In the genomic region with DNA sequence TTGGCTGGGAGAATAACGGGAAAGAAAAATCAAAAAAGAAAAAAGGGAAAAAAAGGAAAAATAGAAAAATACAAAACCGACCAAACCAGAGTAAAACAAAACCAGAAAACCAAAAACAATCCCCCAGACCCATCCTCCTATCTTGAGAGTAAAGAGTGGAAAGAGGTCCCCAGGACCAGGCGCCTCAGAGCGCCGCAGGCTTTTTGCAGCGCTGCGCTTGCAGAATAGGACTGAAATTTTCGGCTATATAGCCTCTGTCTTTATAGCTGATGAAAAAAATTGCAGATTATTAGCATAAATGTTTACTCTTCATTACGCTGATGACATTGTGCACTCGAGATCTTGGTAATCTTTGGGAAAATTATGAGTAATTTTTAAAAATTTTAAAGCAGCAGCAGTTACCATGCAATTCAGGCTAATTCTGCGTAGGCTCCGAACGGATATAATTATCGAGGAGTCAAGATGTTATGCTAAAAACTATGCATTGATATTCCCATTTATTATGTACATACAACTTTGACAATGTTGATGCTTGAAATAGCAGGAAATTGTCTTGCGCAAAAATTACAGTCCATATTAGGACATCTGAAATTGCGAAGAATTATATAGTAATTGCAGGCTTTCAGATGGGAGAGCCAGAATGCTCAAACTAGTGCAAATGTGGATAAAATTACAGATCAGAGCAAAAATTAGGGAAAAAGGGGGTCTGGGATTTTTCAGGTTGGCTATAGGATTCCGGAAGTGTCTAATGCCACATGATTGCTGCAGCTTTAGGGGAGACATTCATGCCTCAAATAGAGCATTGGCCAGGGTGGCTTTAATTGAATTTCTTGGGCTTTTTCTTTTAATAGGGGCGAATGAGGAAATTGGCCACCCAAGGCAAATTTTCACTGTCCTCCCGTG, we compare ENCODE assay signal across 1 cellular context.
TF ChIP-seq lines count a peak whose summit lies in the region.

No MANE protein-coding gene starts in this region.

TF ChIP-seq in HepG2, 621 proteins besides CTCF, POLR2A, EP300 and RAD21:
- TF ChIP-seq EZH2 (conservative IDR thresholded peaks at IDR 0.05; ENCODE audit: low read depth, low read length) = 0 out of 2 replicates have a peak, but pooled peaks have one; percentile 67
- TF ChIP-seq ZC3H13 (CRISPR knock-in tag; IDR thresholded peaks at IDR 0.05) = no peak
- TF ChIP-seq CBX2 (IDR thresholded peaks at IDR 0.05; ENCODE audit: low read depth, low read length) = peak; percentile 96
- no peak for TF ChIP-seq CBX2 (CRISPR knock-in tag; IDR thresholded peaks at IDR 0.05; ENCODE audit: low read depth)
- TF ChIP-seq ZNF800 (CRISPR knock-in tag; IDR thresholded peaks at IDR 0.05) = no peak
- no peak for TF ChIP-seq KLF13 (CRISPR knock-in tag; IDR thresholded peaks at IDR 0.05)
